19 cellular contexts compared by ENCODE assay signal in the genomic region with DNA sequence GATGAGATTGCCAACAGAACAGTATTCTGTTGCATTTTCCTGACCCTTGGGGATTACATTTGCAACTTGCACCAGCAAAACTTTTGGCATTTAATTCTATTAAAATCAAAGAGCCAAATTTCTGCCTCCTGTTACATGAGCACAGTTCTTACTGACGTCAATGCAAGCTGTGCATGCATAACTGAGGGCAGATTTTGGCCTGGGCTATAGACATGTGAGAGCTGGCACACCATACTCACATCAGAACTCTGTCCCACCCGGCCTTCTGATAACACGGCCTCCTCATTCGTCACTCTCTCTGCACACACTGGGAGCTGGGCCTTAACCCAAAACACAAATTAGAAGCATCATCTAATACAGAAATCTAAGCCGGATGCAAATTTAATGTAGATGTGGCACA. TPM values are rescaled to one million over a fixed set of nuclear protein-coding genes. Genes with fewer than 3 reads are reported as not detected.
DNase-seq lines count a peak whose midpoint lies in the region; ATAC-seq and TF ChIP-seq lines count a peak whose summit lies in the region.
"Had no signal": no experiment of that assay in that cellular context is flagged by ENCODE, and none has a peak within 500 bp of the region (broad histone marks: within the 10 kb centered on the region; RNA-seq: fewer than 3 reads in every experiment).

No MANE protein-coding gene starts in this region.

- no peak overlapping the region for H3K27ac ChIP-seq in right cardiac atrium (ENCODE audit: low read length)
- H3K27ac ChIP-seq in coronary artery, result no peak overlapping the region
- no peak overlapping the region for H3K27ac ChIP-seq in gastrocnemius medialis
- H3K27ac ChIP-seq: C4-2B had no signal

- H3K4me1 ChIP-seq in right cardiac atrium (ENCODE audit: control insufficient read depth, insufficient read depth, low read length) (peaks cover 3% of the 10 kb centered on the region), gastrocnemius medialis (no peaks in the 10 kb centered on the region)

- H3K36me3 ChIP-seq in gastrocnemius medialis, result no peaks in the 10 kb centered on the region

- H3K27me3 ChIP-seq in right cardiac atrium (ENCODE audit: control insufficient read depth, insufficient read depth), result no peaks in the 10 kb centered on the region
- H3K27me3 ChIP-seq in gastrocnemius medialis, result no peaks in the 10 kb centered on the region

- in situ Hi-C loops in gastrocnemius medialis (cut with MboI; ENCODE audit: low sequenced_read_pairs in 4 of 4), result no loop called here

- no peak for TF ChIP-seq POLR2A in gastrocnemius medialis (IDR thresholded peaks at IDR 0.05)

- 38% methylated on average over 5 of the region's 5 CpGs for WGBS in right cardiac atrium

- intact Hi-C loops in Right ventricle myocardium superior (cut with DNase I), result no loop called here
- intact Hi-C loops in cardiac septum (cut with DNase I), result no loop called here
- intact Hi-C loops in right cardiac atrium (cut with DNase I), result no loop called here
- intact Hi-C loops in gastrocnemius medialis (cut with DNase I; ENCODE audit: low total_unique reads), result no loop called here

- H3K4me3 ChIP-seq in fibroblast of pulmonary artery (replicated peaks; ENCODE audit: low read depth, low read length) (no peak overlapping the region), right cardiac atrium (ENCODE audit: low read length) (no peak overlapping the region), coronary artery (no peak overlapping the region), gastrocnemius medialis (no peak overlapping the region)

- H3K27me3 Mint-ChIP-seq in activated T-cell treated with anti-CD3 and anti-CD28 coated beads, Interleukin-2, amount 50 U/mL, for 4 hours (ENCODE audit: low read depth), result peaks cover 3% of the 10 kb centered on the region

- no peak overlapping the region for H3K4me3 Mint-ChIP-seq in activated T-cell treated with anti-CD3 and anti-CD28 coated beads, Interleukin-2, amount 50 U/mL, for 4 hours
- H3K4me3 Mint-ChIP-seq: CD8-positive, alpha-beta memory T cell had no signal

- peak; percentile 55 for DNase-seq in Right ventricle myocardium superior
- no peak for DNase-seq in cardiac septum (ENCODE audit: low spot score)
- peak; percentile 7 for DNase-seq in fibroblast of pulmonary artery (ENCODE audit: low read depth)
- DNase-seq in right cardiac atrium, result peak; percentile 22 to 51 (median 36)
- no peak for DNase-seq in coronary artery (ENCODE audit: low spot score)
- DNase-seq in gastrocnemius medialis, result no peak
- no peak for DNase-seq in activated T-cell treated with anti-CD3 and anti-CD28 coated beads, Interleukin-2, amount 50 U/mL, for 4 hours
- DNase-seq: AML-193; Calu3; CD8-positive, alpha-beta memory T cell; EL; IMR-90; NCI-H1105 treated with DMSO at 0.1 percent for 48 hours; NCI-H2029 treated with DMSO at 0.1 percent for 48 hours; NCI-H226; NCI-H524 treated with DMSO at 0.1 percent for 48 hours; NCI-H82 had no signal

- TF ChIP-seq CTCF in fibroblast of pulmonary artery (IDR thresholded peaks at IDR 0.05; ENCODE audit: low read length, missing control alignments), result no peak
- no peak for TF ChIP-seq CTCF in coronary artery (IDR thresholded peaks at IDR 0.05)
- TF ChIP-seq CTCF in gastrocnemius medialis (IDR thresholded peaks at IDR 0.05 in 4 of 5, conservative IDR thresholded peaks at IDR 0.05 in 1 of 5), result no peak

- H3K9me3 Mint-ChIP-seq in activated T-cell treated with anti-CD3 and anti-CD28 coated beads, Interleukin-2, amount 50 U/mL, for 4 hours, result no peaks in the 10 kb centered on the region

- H3K4me1 Mint-ChIP-seq in activated T-cell treated with anti-CD3 and anti-CD28 coated beads, Interleukin-2, amount 50 U/mL, for 4 hours (ENCODE audit: low read depth), result no peaks in the 10 kb centered on the region
- H3K4me1 Mint-ChIP-seq: CD8-positive, alpha-beta memory T cell had no signal

- H3K9me3 ChIP-seq in right cardiac atrium (ENCODE audit: control insufficient read depth, low read length) (no peaks in the 10 kb centered on the region), gastrocnemius medialis (no peaks in the 10 kb centered on the region)

- H3K36me3 Mint-ChIP-seq in activated T-cell treated with anti-CD3 and anti-CD28 coated beads, Interleukin-2, amount 50 U/mL, for 4 hours (ENCODE audit: insufficient read depth), result no peaks in the 10 kb centered on the region
- H3K36me3 Mint-ChIP-seq: CD8-positive, alpha-beta memory T cell had no signal

- ATAC-seq in Right ventricle myocardium superior (ENCODE audit: poor library complexity) (peak; percentile 98), right cardiac atrium (peak; percentile 95 to 97), gastrocnemius medialis (no peak), GM18519 (IDR thresholded peaks at IDR 0.05; ENCODE audit: low FRiP score, unreplicated experiment) (no peak)
- ATAC-seq in activated T-cell treated with anti-CD3 and anti-CD28 coated beads, Interleukin-2, amount 50 U/mL, for 4 hours, result no peak

RNA-seq across cellular contexts. Expression of gene PAPPA2, which starts 31.5 kb away (rescaled TPM):
- total RNA-seq in Right ventricle myocardium superior (0.32 TPM), cardiac septum (1.4 TPM), right cardiac atrium (1 to 10 TPM in 1 of 4 donors, under 1 TPM in 3; 0.61 to 1.1 (median 0.84) TPM), gastrocnemius medialis (under 1 TPM in 1 of 4 donors, not detected in 3; 0.11 TPM)
- 0.18 TPM for polyA plus RNA-seq in right cardiac atrium
- total RNA-seq in activated T-cell treated with anti-CD3 and anti-CD28 coated beads, Interleukin-2, amount 50 U/mL, for 4 hours, result under 1 TPM in 1 of 3 donors, not detected in 2; 0.05 TPM
- polyA plus RNA-seq: CD8-positive, alpha-beta memory T cell had no signal

Comparison
In these comparisons a context has a peak if more than half of its experiments do, and no peak if none do; other contexts are left out.
1. DNase-seq: peak in Right ventricle myocardium superior (single experiment), fibroblast of pulmonary artery (single experiment) and right cardiac atrium (3 of 3); none in cardiac septum (single experiment), coronary artery (single experiment), gastrocnemius medialis (0 of 2) and activated T-cell treated with anti-CD3 and anti-CD28 coated beads, Interleukin-2, amount 50 U/mL, for 4 hours (single experiment).
2. ATAC-seq: peak in Right ventricle myocardium superior (single experiment) and right cardiac atrium (2 of 2); none in gastrocnemius medialis (0 of 2), activated T-cell treated with anti-CD3 and anti-CD28 coated beads, Interleukin-2, amount 50 U/mL, for 4 hours (0 of 2) and GM18519 (single experiment).